ENCODE assay signal across 12 cellular contexts in the genomic region with DNA sequence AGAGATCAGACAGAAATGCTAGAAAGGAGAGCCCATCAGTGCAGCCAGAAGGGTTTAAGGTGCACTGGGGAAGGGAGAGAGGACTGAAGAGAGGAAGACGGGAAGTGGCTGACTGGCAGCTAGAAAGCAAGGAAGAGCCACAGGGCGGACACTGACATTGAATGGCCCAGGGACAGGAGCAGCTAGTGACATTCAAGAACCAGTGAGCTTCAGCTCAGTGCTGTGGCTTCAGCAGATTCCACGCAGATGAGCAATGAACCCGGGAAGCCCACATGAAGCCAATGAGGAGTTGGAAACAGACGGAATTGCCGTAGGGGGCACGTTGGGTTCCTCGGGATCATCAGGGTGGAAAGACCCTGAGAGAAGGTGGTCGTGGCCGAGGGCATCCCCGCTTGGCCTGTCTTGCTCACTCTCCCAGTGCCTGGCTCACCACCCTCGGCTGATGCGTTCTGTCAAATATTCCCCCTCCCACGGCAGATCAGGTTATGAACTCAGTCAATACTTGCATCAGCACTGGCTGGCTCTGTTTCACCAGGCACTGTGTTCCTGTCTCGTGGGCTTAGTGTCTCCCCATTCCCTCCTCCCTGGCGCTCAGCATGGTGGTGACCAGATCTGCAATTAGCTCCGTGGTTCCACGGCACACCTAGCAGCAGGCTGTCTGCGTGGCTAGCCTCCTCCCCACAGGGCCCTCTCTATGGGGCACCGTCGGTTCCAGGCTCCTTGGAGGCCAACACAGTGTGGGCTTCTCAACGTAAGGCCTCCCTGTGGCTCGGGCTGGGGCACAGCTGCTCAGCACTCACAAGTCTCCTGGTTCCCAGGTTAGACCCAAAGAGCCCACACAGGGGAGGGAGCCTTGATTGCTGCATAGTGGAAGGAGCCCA.
"Had no signal": no experiment of that assay in that cellular context is flagged by ENCODE, and none has a peak within 500 bp of the region (broad histone marks: within the 10 kb centered on the region; RNA-seq: fewer than 3 reads in every experiment).

No MANE protein-coding gene starts in this region.

- H3K4me1 Mint-ChIP-seq: activated naive CD4-positive, alpha-beta T cell treated with anti-CD3 and anti-CD28 coated beads, Interleukin-2, amount 50 U/mL, for 24 hours; stimulated activated effector memory CD8-positive, alpha-beta T cell treated with anti-CD3 and anti-CD28 coated beads, Interleukin-12 subunit alpha, Interleukin-12 subunit beta, amount 100 ng/mL, for 72 hours had no signal

- H3K9me3 ChIP-seq: adrenal gland, pancreas, transverse colon had no signal

- H3K27me3 Mint-ChIP-seq: activated naive CD4-positive, alpha-beta T cell treated with anti-CD3 and anti-CD28 coated beads, Interleukin-2, amount 50 U/mL, for 24 hours had no signal

- FAIRE-seq: endometrium, pancreas had no signal

- H3K4me3 Mint-ChIP-seq: activated CD4-positive, alpha-beta memory T cell treated with anti-CD3 and anti-CD28 coated beads for 36 hours; activated naive CD4-positive, alpha-beta T cell treated with anti-CD3 and anti-CD28 coated beads, Interleukin-2, amount 50 U/mL, for 24 hours; activated T-cell treated with anti-CD3 and anti-CD28 coated beads, Interleukin-2, amount 50 U/mL, for 24 hours; stimulated activated effector memory CD8-positive, alpha-beta T cell treated with anti-CD3 and anti-CD28 coated beads, Interleukin-12 subunit alpha, Interleukin-12 subunit beta, amount 100 ng/mL, for 72 hours had no signal

- H3K36me3 Mint-ChIP-seq: activated CD4-positive, alpha-beta memory T cell treated with anti-CD3 and anti-CD28 coated beads for 36 hours; activated naive CD4-positive, alpha-beta T cell treated with anti-CD3 and anti-CD28 coated beads, Interleukin-2, amount 50 U/mL, for 24 hours; stimulated activated effector memory CD8-positive, alpha-beta T cell treated with anti-CD3 and anti-CD28 coated beads, Interleukin-12 subunit alpha, Interleukin-12 subunit beta, amount 100 ng/mL, for 72 hours had no signal

- H3K27me3 ChIP-seq: adrenal gland, pancreas, transverse colon had no signal

- H3K4me1 ChIP-seq: adrenal gland, pancreas, transverse colon had no signal

- DNase-seq: activated CD4-positive, alpha-beta memory T cell treated with anti-CD3 and anti-CD28 coated beads for 36 hours; activated CD4-positive, alpha-beta T cell treated with anti-CD3 and anti-CD28 coated beads for 1 hour; activated effector memory CD4-positive, alpha-beta T cell treated with anti-CD3 and anti-CD28 coated beads, Interleukin-2, amount 50 U/mL, for 16 hours; activated T-cell treated with anti-CD3 and anti-CD28 coated beads, Interleukin-2, amount 50 U/mL, for 24 hours; adrenal gland; hypothalamus; pancreas; T-helper 1 cell; transverse colon had no signal

- H3K4me3 ChIP-seq: adrenal gland, pancreas, transverse colon had no signal

- H3K27ac Mint-ChIP-seq: activated CD4-positive, alpha-beta memory T cell treated with anti-CD3 and anti-CD28 coated beads for 36 hours; activated naive CD4-positive, alpha-beta T cell treated with anti-CD3 and anti-CD28 coated beads, Interleukin-2, amount 50 U/mL, for 24 hours; activated T-cell treated with anti-CD3 and anti-CD28 coated beads, Interleukin-2, amount 50 U/mL, for 24 hours; stimulated activated effector memory CD8-positive, alpha-beta T cell treated with anti-CD3 and anti-CD28 coated beads, Interleukin-12 subunit alpha, Interleukin-12 subunit beta, amount 100 ng/mL, for 72 hours had no signal

- H3K36me3 ChIP-seq: adrenal gland, pancreas, transverse colon had no signal

- H3K9me3 Mint-ChIP-seq: activated CD4-positive, alpha-beta memory T cell treated with anti-CD3 and anti-CD28 coated beads for 36 hours; activated naive CD4-positive, alpha-beta T cell treated with anti-CD3 and anti-CD28 coated beads, Interleukin-2, amount 50 U/mL, for 24 hours; activated T-cell treated with anti-CD3 and anti-CD28 coated beads, Interleukin-2, amount 50 U/mL, for 24 hours; stimulated activated effector memory CD8-positive, alpha-beta T cell treated with anti-CD3 and anti-CD28 coated beads, Interleukin-12 subunit alpha, Interleukin-12 subunit beta, amount 100 ng/mL, for 72 hours had no signal

- H3K27ac ChIP-seq: adrenal gland, pancreas, transverse colon had no signal
